In genomic region chr11:27209562-27210005, GRCh38 we compare ENCODE assay signal across 1 cellular context.
TF ChIP-seq lines count a peak whose summit lies in the region.

No MANE protein-coding gene starts in this region.

TF ChIP-seq in HEK293, 187 proteins besides CTCF, POLR2A, EP300 and RAD21 (continued from another document and continues in another):
- TF ChIP-seq ZNF280C (tag by site-specific recombination; IDR thresholded peaks at IDR 0.05) (no peak), ZNF596 (tag by site-specific recombination; IDR thresholded peaks at IDR 0.05) (no peak), ZNF670 (tag by site-specific recombination; IDR thresholded peaks at IDR 0.05; ENCODE audit: low read depth) (no peak), GLIS2 (tag by site-specific recombination; IDR thresholded peaks at IDR 0.05) (peak; percentile 69), ZFP3 (tag by site-specific recombination; IDR thresholded peaks at IDR 0.05; ENCODE audit: low read depth) (no peak), MEIS1 (CRISPR knock-in tag; IDR thresholded peaks at IDR 0.05; ENCODE audit: borderline replicate concordance) (0 out of 2 replicates have a peak, but pooled peaks have one; percentile 48), ZNF2 (tag by site-specific recombination; IDR thresholded peaks at IDR 0.05) (peak; percentile 87), ATF2 (tag by site-specific recombination; IDR thresholded peaks at IDR 0.05; ENCODE audit: low read depth) (peak; percentile 61; the same call in 1 of the 2 replicates), ZNF792 (tag by site-specific recombination; IDR thresholded peaks at IDR 0.05) (no peak), ZNF341 (tag by site-specific recombination; IDR thresholded peaks at IDR 0.05; ENCODE audit: low read depth) (peak; percentile 69), ZNF423 (tag by site-specific recombination; IDR thresholded peaks at IDR 0.05) (peak; percentile 66), ZNF10 (tag by site-specific recombination; IDR thresholded peaks at IDR 0.05) (peak; percentile 78), SP7 (tag by site-specific recombination; IDR thresholded peaks at IDR 0.05) (peak; percentile 96), ZNF184 (tag by site-specific recombination; IDR thresholded peaks at IDR 0.05) (peak; percentile 87), PRDM4 (tag by site-specific recombination; IDR thresholded peaks at IDR 0.05) (peak; percentile 78), ZNF362 (tag by site-specific recombination; IDR thresholded peaks at IDR 0.05) (no peak), SP2 (tag by site-specific recombination; IDR thresholded peaks at IDR 0.05) (peak; percentile 37; the same call in 1 of the 2 replicates), ZNF660 (tag by site-specific recombination; IDR thresholded peaks at IDR 0.05) (peak; percentile 95; the same call in 1 of the 2 replicates), ZNF133 (tag by site-specific recombination; IDR thresholded peaks at IDR 0.05) (no peak), ZNF449 (tag by site-specific recombination; IDR thresholded peaks at IDR 0.05) (peak; percentile 38; the same call in 1 of the 2 replicates), TSHZ1 (tag by site-specific recombination; IDR thresholded peaks at IDR 0.05; ENCODE audit: borderline replicate concordance) (peak; percentile 97), ZNF398 (tag by site-specific recombination; IDR thresholded peaks at IDR 0.05) (peak; percentile 84), ZNF335 (tag by site-specific recombination; conservative IDR thresholded peaks at IDR 0.05) (peak; percentile 64), GLIS1 (tag by site-specific recombination; IDR thresholded peaks at IDR 0.05) (peak; percentile 87), ZBTB26 (tag by site-specific recombination; optimal IDR thresholded peaks at IDR 0.05) (no peak), MYNN (tag by site-specific recombination; IDR thresholded peaks at IDR 0.05; ENCODE audit: borderline replicate concordance) (no peak), FEZF1 (tag by site-specific recombination; IDR thresholded peaks at IDR 0.05) (peak; percentile 95), ZNF623 (tag by site-specific recombination; IDR thresholded peaks at IDR 0.05) (no peak), ZNF18 (tag by site-specific recombination; IDR thresholded peaks at IDR 0.05) (peak; percentile 92), ZNF629 (tag by site-specific recombination; IDR thresholded peaks at IDR 0.05) (peak; percentile 94), ZNF701 (tag by site-specific recombination; IDR thresholded peaks at IDR 0.05) (no peak), KLF16 (tag by site-specific recombination; IDR thresholded peaks at IDR 0.05) (0 out of 2 replicates have a peak, but pooled peaks have one; percentile 38), KLF8 (tag by site-specific recombination; IDR thresholded peaks at IDR 0.05) (peak; percentile 91), ZNF639 (tag by site-specific recombination; IDR thresholded peaks at IDR 0.05) (peak; percentile 87), AEBP2 (tag by site-specific recombination; IDR thresholded peaks at IDR 0.05; ENCODE audit: borderline replicate concordance) (no peak)
